1 cellular context compared by ENCODE assay signal in the genomic region with DNA sequence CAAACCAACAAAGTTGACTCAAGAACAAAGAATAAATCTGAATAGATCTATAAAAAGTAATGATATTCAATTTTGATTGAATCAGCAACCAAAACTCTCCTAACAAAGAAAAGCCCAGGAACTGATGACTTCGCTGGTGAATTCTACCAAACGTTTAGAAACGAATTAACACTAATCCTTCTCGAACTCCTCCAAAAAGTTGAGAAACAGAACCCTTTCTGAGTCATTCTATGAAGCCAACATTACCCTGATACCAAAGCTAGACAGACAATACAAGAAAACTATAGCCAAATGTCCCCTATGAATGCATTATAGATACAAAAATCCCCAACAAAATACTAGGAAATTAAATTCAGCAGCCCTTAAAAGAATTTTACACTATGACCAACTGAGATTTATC. TPM values are rescaled to one million over a fixed set of nuclear protein-coding genes. Genes with fewer than 3 reads are reported as not detected.
"Had no signal": no experiment of that assay in that cellular context is flagged by ENCODE, and none has a peak within 500 bp of the region (broad histone marks: within the 10 kb centered on the region; RNA-seq: fewer than 3 reads in every experiment).

No MANE protein-coding gene starts in this region.

RNA-seq across cellular contexts. Expression of a gene that starts 17.0 kb away (rescaled TPM):
- total RNA-seq: SJSA1 had no signal
